Comparison of ENCODE assay signal across 8 cellular contexts in the genomic region with DNA sequence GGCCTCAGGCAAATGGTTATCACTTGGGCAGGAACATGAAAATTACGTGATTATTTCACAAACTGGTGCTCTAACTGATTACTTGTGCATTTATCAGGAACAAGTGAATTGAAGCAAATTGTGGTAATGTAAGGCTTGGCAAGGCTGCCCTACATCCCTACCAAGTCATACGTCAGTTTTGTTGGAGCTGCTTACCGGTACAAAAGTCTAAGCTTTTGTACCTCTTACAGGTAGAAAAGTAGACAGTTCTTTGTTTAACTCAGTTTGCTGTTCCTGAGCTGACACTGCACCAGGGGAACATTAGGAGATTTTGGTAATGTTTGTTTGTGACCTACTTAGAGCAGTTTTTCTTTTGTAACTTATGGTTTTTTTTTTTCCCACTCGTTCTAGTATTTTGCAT. TPM values are rescaled to one million over a fixed set of nuclear protein-coding genes. Genes with fewer than 3 reads are reported as not detected.
DNase-seq lines count a peak whose midpoint lies in the region; ATAC-seq and TF ChIP-seq lines count a peak whose summit lies in the region.

No MANE protein-coding gene starts in this region.

- peaks cover 52% of the 10 kb centered on the region for H3K4me1 Mint-ChIP-seq in endodermal cell

- no peaks in the 10 kb centered on the region for H3K9me2 ChIP-seq in DOHH2 (replicated peaks; ENCODE audit: control insufficient read depth, low read length)
- no peaks in the 10 kb centered on the region for H3K9me2 ChIP-seq in OCI-LY1 (ENCODE audit: low read depth, low read length)

- no peak overlapping the region for H2AFZ ChIP-seq in OCI-LY1 (ENCODE audit: low read length)

- H3K4me2 ChIP-seq in DOHH2 (ENCODE audit: low read length) (peak overlapping the region; percentile 81), OCI-LY1 (ENCODE audit: low read length) (peak overlapping the region; percentile 98)

- WGBS in endodermal cell (ENCODE audit: insufficient coverage in 1 of 2, insufficient read length in 1 of 2), 2 experiments = 22 to 25% methylated on average over 1 to 4 of the region's 4 CpGs

- H3K27me3 Mint-ChIP-seq in endodermal cell (ENCODE audit: insufficient read depth) = no peaks in the 10 kb centered on the region

- H3K36me3 ChIP-seq in DOHH2 (ENCODE audit: control insufficient read depth, low read length) = peaks cover 67% of the 10 kb centered on the region
- H3K36me3 ChIP-seq in OCI-LY1 (ENCODE audit: insufficient read depth, low read length) = peaks cover 62% of the 10 kb centered on the region
- H3K36me3 ChIP-seq in endodermal cell (ENCODE audit: control insufficient read depth, insufficient read depth, low read length) = peaks cover 22% of the 10 kb centered on the region
- no peaks in the 10 kb centered on the region for H3K36me3 ChIP-seq in neutrophil

- peaks cover 60% of the 10 kb centered on the region for H4K20me1 ChIP-seq in DOHH2 (ENCODE audit: control insufficient read depth, insufficient read depth, low read depth, low read length)
- peaks cover 2% of the 10 kb centered on the region; the same call in 1 of the 2 replicates for H4K20me1 ChIP-seq in OCI-LY1 (ENCODE audit: insufficient read depth, low read length)

- peaks cover 24% of the 10 kb centered on the region for H3K36me3 Mint-ChIP-seq in endodermal cell (ENCODE audit: low read depth)

- H3K27ac ChIP-seq in DOHH2 (ENCODE audit: low read depth, low read length) (no peak overlapping the region), OCI-LY1 (ENCODE audit: low read depth, low read length, poor library complexity, severe bottlenecking) (no peak overlapping the region), endodermal cell (ENCODE audit: low read depth, low read length) (no peak overlapping the region), neutrophil (peak overlapping the region; percentile 96)

- TF ChIP-seq CTCF in DOHH2 (IDR thresholded peaks at IDR 0.05; ENCODE audit: low read depth, low read length, poor library complexity, severe bottlenecking) (no peak), OCI-LY1 (IDR thresholded peaks at IDR 0.05; ENCODE audit: low read length) (no peak), endodermal cell (conservative IDR thresholded peaks at IDR 0.05) (no peak), neutrophil (IDR thresholded peaks at IDR 0.05) (no peak)

- H3K9me3 ChIP-seq in DOHH2 (ENCODE audit: control insufficient read depth, insufficient read depth, low read length) (no peaks in the 10 kb centered on the region), OCI-LY1 (ENCODE audit: low read length) (no peaks in the 10 kb centered on the region), endodermal cell (ENCODE audit: control insufficient read depth, low read length) (no peaks in the 10 kb centered on the region), neutrophil (no peaks in the 10 kb centered on the region)

- H3K4me1 ChIP-seq in DOHH2 (ENCODE audit: control insufficient read depth, low read length) (peaks cover 63% of the 10 kb centered on the region), OCI-LY1 (ENCODE audit: insufficient read depth, low read length, severe bottlenecking) (peaks cover 66% of the 10 kb centered on the region), endodermal cell (ENCODE audit: control insufficient read depth, insufficient read depth, low read length) (peaks cover 18% of the 10 kb centered on the region), neutrophil (ENCODE audit: control insufficient read depth in 1 of 2, insufficient read depth in 1 of 2, low read depth in 1 of 2, low read length in 1 of 2) (peaks cover 41 to 43% of the 10 kb centered on the region in 2 experiments)

- H3K27me3 ChIP-seq in DOHH2 (ENCODE audit: control insufficient read depth, low read length) = no peaks in the 10 kb centered on the region
- no peaks in the 10 kb centered on the region for H3K27me3 ChIP-seq in OCI-LY1 (ENCODE audit: insufficient read depth, low read length)
- no peaks in the 10 kb centered on the region for H3K27me3 ChIP-seq in endodermal cell (ENCODE audit: control insufficient read depth, insufficient read depth, low read length, poor library complexity, severe bottlenecking)
- no peaks in the 10 kb centered on the region for H3K27me3 ChIP-seq in neutrophil

- H3K79me2 ChIP-seq in DOHH2 (ENCODE audit: control insufficient read depth, low read length) (peaks cover 86% of the 10 kb centered on the region), OCI-LY1 (ENCODE audit: insufficient read depth, low read length) (peaks cover 69% of the 10 kb centered on the region)

- no peak overlapping the region for H3K4me3 Mint-ChIP-seq in endodermal cell

- DNase-seq in endodermal cell (no peak), ureter (ENCODE audit: low spot score) (no peak), GOT3 (lab: John Stamatoyannopoulos, UW) (no peak)
- DNase-seq in stimulated activated CD4-positive, alpha-beta T cell treated with anti-CD3 and anti-CD28 coated beads, Interleukin-12 subunit alpha, Interleukin-12 subunit beta, amount 100 ng/mL, for 4 hours = no peak

- H3K9ac ChIP-seq in OCI-LY1 (ENCODE audit: low read length) (peak overlapping the region; percentile 97), endodermal cell (ENCODE audit: extremely low read depth, low read length, poor library complexity, severe bottlenecking) (peak overlapping the region; percentile 93)

- no peaks in the 10 kb centered on the region for H3K9me3 Mint-ChIP-seq in endodermal cell

- 0 out of 2 replicates have a peak, but pooled peaks cover 1% of the 10 kb centered on the region for H3F3A ChIP-seq in DOHH2 (ENCODE audit: control insufficient read depth, insufficient read depth)
- H3F3A ChIP-seq in OCI-LY1 (ENCODE audit: insufficient read depth, low read length) = no peaks in the 10 kb centered on the region

- H3K4me3 ChIP-seq in DOHH2 (ENCODE audit: low read length) (peak overlapping the region; percentile 92), OCI-LY1 (ENCODE audit: low read depth, low read length, poor library complexity, severe bottlenecking) (peak overlapping the region; percentile 79), endodermal cell (ENCODE audit: low read length) (peak overlapping the region; percentile 99), neutrophil (ENCODE audit: low read depth in 1 of 2, low read length in 1 of 2) (no peak overlapping the region)

- no peak for ATAC-seq in HG02588 (IDR thresholded peaks at IDR 0.05; ENCODE audit: unreplicated experiment)

- H3K27ac Mint-ChIP-seq in endodermal cell = peak overlapping the region; percentile 24

RNA-seq across cellular contexts. Expression of a gene that starts 2.2 kb away (rescaled TPM):
- total RNA-seq in endodermal cell = 100 to 1,000 TPM; 346 to 376 TPM
- 146 TPM for polyA plus RNA-seq in endodermal cell (2013, experiment 1 of 2)
- 146 TPM for polyA plus RNA-seq in endodermal cell (2013, experiment 2 of 2)
- total RNA-seq in ureter = 209 TPM

RNA-seq across cellular contexts. Expression of a gene that starts 15.5 kb away (rescaled TPM):
- total RNA-seq in endodermal cell = 100 to 1,000 TPM; 105 to 129 TPM
- polyA plus RNA-seq in endodermal cell (2013, experiment 1 of 2) = 102 TPM
- polyA plus RNA-seq in endodermal cell (2013, experiment 2 of 2) = 98.4 TPM
- 88.6 TPM for total RNA-seq in ureter

Comparison
In these comparisons a context has a peak if more than half of its experiments do, and no peak if none do; other contexts are left out.
1. H3K4me3 ChIP-seq: peak in DOHH2 (single experiment), OCI-LY1 (single experiment) and endodermal cell (single experiment); none in neutrophil (0 of 2).